In genomic region chr12:24845615-24846014, GRCh38 we compare ENCODE assay signal across 16 cellular contexts.
"Had no signal": no experiment of that assay in that cellular context is flagged by ENCODE, and none has a peak within 500 bp of the region (broad histone marks: within the 10 kb centered on the region; RNA-seq: fewer than 3 reads in every experiment).

No MANE protein-coding gene starts in this region.

- H3K4me3 ChIP-seq: cardiac muscle cell, heart right ventricle, right lobe of liver, smooth muscle cell, suprapubic skin, vagina had no signal

- H3K36me3 ChIP-seq: cardiac muscle cell, right lobe of liver, suprapubic skin, vagina, WERI-Rb-1 had no signal

- H3K27me3 ChIP-seq: cardiac muscle cell, heart right ventricle, right lobe of liver, vagina had no signal

- DNase-seq: activated CD4-positive, alpha-beta T cell treated with anti-CD3 and anti-CD28 coated beads, Interleukin-2, amount 50 U/mL, for 4 hours; activated gamma-delta T cell; heart right ventricle; left cardiac atrium; mesenchymal stem cell; naive thymus-derived CD4-positive, alpha-beta T cell; right lobe of liver; stimulated activated CD4-positive, alpha-beta T cell treated with anti-CD3 and anti-CD28 coated beads, Interleukin-4, amount 100 ng/mL, for 1 hour; stimulated activated naive CD8-positive, alpha-beta T cell treated with anti-CD3 and anti-CD28 coated beads, Interleukin-15, amount 100 ng/mL, for 72 hours; T-helper 2 cell; WERI-Rb-1 had no signal

- H3K27ac ChIP-seq: cardiac muscle cell, heart right ventricle, right lobe of liver, suprapubic skin, vagina, WERI-Rb-1 had no signal

- H3K27ac Mint-ChIP-seq: activated naive CD4-positive, alpha-beta T cell treated with anti-CD3 and anti-CD28 coated beads, Interleukin-2, amount 50 U/mL, for 72 hours; naive thymus-derived CD4-positive, alpha-beta T cell; stimulated activated naive CD8-positive, alpha-beta T cell treated with anti-CD3 and anti-CD28 coated beads, Interleukin-15, amount 100 ng/mL, for 72 hours had no signal

- ATAC-seq: activated naive CD4-positive, alpha-beta T cell treated with anti-CD3 and anti-CD28 coated beads, Interleukin-2, amount 50 U/mL, for 72 hours; heart right ventricle; left cardiac atrium; naive thymus-derived CD4-positive, alpha-beta T cell; right lobe of liver; stimulated activated naive CD8-positive, alpha-beta T cell treated with anti-CD3 and anti-CD28 coated beads, Interleukin-15, amount 100 ng/mL, for 72 hours had no signal

- H3K9me3 Mint-ChIP-seq: activated naive CD4-positive, alpha-beta T cell treated with anti-CD3 and anti-CD28 coated beads, Interleukin-2, amount 50 U/mL, for 72 hours; naive thymus-derived CD4-positive, alpha-beta T cell; stimulated activated naive CD8-positive, alpha-beta T cell treated with anti-CD3 and anti-CD28 coated beads, Interleukin-15, amount 100 ng/mL, for 72 hours had no signal

- H3K4me2 ChIP-seq: smooth muscle cell had no signal

- H3K4me1 ChIP-seq: heart right ventricle, right lobe of liver, suprapubic skin, vagina had no signal

- H3K9me3 ChIP-seq: heart right ventricle, right lobe of liver, suprapubic skin, vagina had no signal

- H3K4me3 Mint-ChIP-seq: naive thymus-derived CD4-positive, alpha-beta T cell; stimulated activated naive CD8-positive, alpha-beta T cell treated with anti-CD3 and anti-CD28 coated beads, Interleukin-15, amount 100 ng/mL, for 72 hours had no signal
